ENCODE assay signal across 17 cellular contexts in the genomic region with DNA sequence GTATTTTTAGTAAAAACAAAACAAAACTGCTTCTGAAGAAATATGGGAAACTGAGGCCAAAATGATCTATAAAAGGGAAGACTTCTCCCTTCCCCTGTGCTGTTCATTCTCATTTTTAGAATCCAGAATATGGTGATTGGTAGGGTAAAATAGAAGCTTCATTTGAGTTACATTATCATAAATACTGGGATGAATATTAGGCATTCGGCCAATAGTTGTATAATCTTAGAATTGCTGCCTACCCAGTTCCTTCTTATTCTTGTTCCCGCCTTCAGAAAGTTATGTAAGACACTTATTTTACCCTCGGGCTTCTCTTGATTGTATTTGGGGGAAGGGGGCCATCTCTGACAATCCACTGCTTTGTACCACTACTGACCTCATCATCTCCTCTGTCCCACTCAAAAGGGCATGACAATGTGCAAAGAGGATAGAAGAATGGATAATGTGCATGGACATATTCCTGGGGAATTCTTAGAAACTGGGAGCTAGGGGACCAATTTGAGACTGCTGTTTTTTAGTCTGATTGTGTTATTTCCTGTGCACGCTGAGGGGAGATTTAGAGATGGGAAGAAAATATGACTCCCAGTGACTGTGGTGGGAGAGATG. TPM values are rescaled to one million over a fixed set of nuclear protein-coding genes. Genes with fewer than 3 reads are reported as not detected.
DNase-seq lines count a peak whose midpoint lies in the region; ATAC-seq and TF ChIP-seq lines count a peak whose summit lies in the region.
"Had no signal": no experiment of that assay in that cellular context is flagged by ENCODE, and none has a peak within 500 bp of the region (broad histone marks: within the 10 kb centered on the region; RNA-seq: fewer than 3 reads in every experiment).

No MANE protein-coding gene starts in this region.

- H3K36me3 Mint-ChIP-seq in GM23338 (ENCODE audit: low read depth) (no peaks in the 10 kb centered on the region), endodermal cell (ENCODE audit: low read depth) (no peaks in the 10 kb centered on the region)
- H3K36me3 Mint-ChIP-seq: CD8-positive, alpha-beta memory T cell had no signal

- H3K36me3 ChIP-seq in GM23338 (ENCODE audit: insufficient read depth): no peaks in the 10 kb centered on the region
- H3K36me3 ChIP-seq in endodermal cell (ENCODE audit: control insufficient read depth, insufficient read depth, low read length): no peaks in the 10 kb centered on the region
- H3K36me3 ChIP-seq: BLaER1 treated with 17β-estradiol and CSF1 and Interleukin-3, amounts not matched to agents 10 nM and 100 nM had no signal

- no peak overlapping the region for H3K4me2 ChIP-seq in GM23338
- H3K4me2 ChIP-seq: BLaER1 treated with 17β-estradiol and CSF1 and Interleukin-3, amounts not matched to agents 10 nM and 100 nM had no signal

- H3K9me2 ChIP-seq in GM23338 (ENCODE audit: insufficient read depth): peaks cover 4% of the 10 kb centered on the region; the same call in 1 of the 2 replicates

- H4K20me1 ChIP-seq in GM23338 (replicated peaks; ENCODE audit: insufficient read depth): no peaks in the 10 kb centered on the region
- H4K20me1 ChIP-seq: BLaER1 treated with 17β-estradiol and CSF1 and Interleukin-3, amounts not matched to agents 10 nM and 100 nM had no signal

- no peak overlapping the region for H3K4me3 Mint-ChIP-seq in GM23338
- no peak overlapping the region for H3K4me3 Mint-ChIP-seq in endodermal cell
- H3K4me3 Mint-ChIP-seq: CD8-positive, alpha-beta memory T cell had no signal

- ATAC-seq in GM23338 (no peak), right cardiac atrium (no peak), GM18909 (IDR thresholded peaks at IDR 0.05; ENCODE audit: poor library complexity, unreplicated experiment) (no peak)

- H3K79me2 ChIP-seq in GM23338 (replicated peaks; ENCODE audit: insufficient read depth): no peaks in the 10 kb centered on the region

- TF ChIP-seq CTCF in GM23338 (conservative IDR thresholded peaks at IDR 0.05; ENCODE audit: low read depth in 2 of 2): no peak
- no peak for TF ChIP-seq CTCF in endodermal cell (conservative IDR thresholded peaks at IDR 0.05)

- H3K9me3 Mint-ChIP-seq in GM23338: no peaks in the 10 kb centered on the region
- H3K9me3 Mint-ChIP-seq in endodermal cell: no peaks in the 10 kb centered on the region
- H3K9me3 Mint-ChIP-seq: CD8-positive, alpha-beta memory T cell had no signal

- peaks cover 14% of the 10 kb centered on the region; the same call in 2 of the 3 replicates for H3K4me1 Mint-ChIP-seq in GM23338
- H3K4me1 Mint-ChIP-seq in endodermal cell: peaks cover 4% of the 10 kb centered on the region
- H3K4me1 Mint-ChIP-seq: CD8-positive, alpha-beta memory T cell had no signal

- H3K27ac ChIP-seq in GM23338 (ENCODE audit: low read depth): peak overlapping the region; percentile 86
- H3K27ac ChIP-seq in right cardiac atrium (ENCODE audit: low read length): peak overlapping the region; percentile 57
- no peak overlapping the region for H3K27ac ChIP-seq in endodermal cell (ENCODE audit: low read depth, low read length)
- H3K27ac ChIP-seq: BLaER1 treated with 17β-estradiol and CSF1 and Interleukin-3, amounts not matched to agents 10 nM and 100 nM had no signal

- H3K9me3 ChIP-seq in right cardiac atrium (ENCODE audit: control insufficient read depth, low read length): no peaks in the 10 kb centered on the region
- no peaks in the 10 kb centered on the region for H3K9me3 ChIP-seq in endodermal cell (ENCODE audit: control insufficient read depth, low read length)
- H3K9me3 ChIP-seq: BLaER1 treated with 17β-estradiol and CSF1 and Interleukin-3, amounts not matched to agents 10 nM and 100 nM had no signal

- intact Hi-C loops in right cardiac atrium (cut with DNase I): no loop called here

- peaks cover 2% of the 10 kb centered on the region for H3K27me3 Mint-ChIP-seq in GM23338 (ENCODE audit: insufficient read depth, low read depth, poor library complexity)
- no peaks in the 10 kb centered on the region for H3K27me3 Mint-ChIP-seq in endodermal cell (ENCODE audit: insufficient read depth)

- H3F3A ChIP-seq in GM23338 (replicated peaks; ENCODE audit: low read depth): no peaks in the 10 kb centered on the region

- no peak overlapping the region for H3K27ac Mint-ChIP-seq in GM23338
- no peak overlapping the region for H3K27ac Mint-ChIP-seq in endodermal cell
- H3K27ac Mint-ChIP-seq: CD8-positive, alpha-beta memory T cell had no signal

- no peak overlapping the region for H2AFZ ChIP-seq in GM23338

- 39% methylated on average over 4 of the region's 4 CpGs for WGBS in right cardiac atrium
- WGBS in endodermal cell (ENCODE audit: insufficient coverage in 1 of 2, insufficient read length in 1 of 2), 2 experiments: 86 to 92% methylated on average over 1 to 4 of the region's 4 CpGs

- H3K4me3 ChIP-seq in GM23338 (no peak overlapping the region), right cardiac atrium (ENCODE audit: low read length) (peak overlapping the region; percentile 53), endodermal cell (ENCODE audit: low read length) (no peak overlapping the region)
- H3K4me3 ChIP-seq: BLaER1 treated with 17β-estradiol and CSF1 and Interleukin-3, amounts not matched to agents 10 nM and 100 nM had no signal

- no peak overlapping the region for H3K9ac ChIP-seq in endodermal cell (ENCODE audit: extremely low read depth, low read length, poor library complexity, severe bottlenecking)
- H3K9ac ChIP-seq: BLaER1 treated with 17β-estradiol and CSF1 and Interleukin-3, amounts not matched to agents 10 nM and 100 nM had no signal

- H3K4me1 ChIP-seq in GM23338 (ENCODE audit: insufficient read depth): peaks cover 15% of the 10 kb centered on the region
- no peaks in the 10 kb centered on the region for H3K4me1 ChIP-seq in right cardiac atrium (ENCODE audit: control insufficient read depth, insufficient read depth, low read length)
- no peaks in the 10 kb centered on the region for H3K4me1 ChIP-seq in endodermal cell (ENCODE audit: control insufficient read depth, insufficient read depth, low read length)
- H3K4me1 ChIP-seq: BLaER1 treated with 17β-estradiol and CSF1 and Interleukin-3, amounts not matched to agents 10 nM and 100 nM had no signal

- DNase-seq in COLO829 (ENCODE audit: low spot score) (peak; percentile 63), GM23338 (ENCODE audit: low spot score) (no peak), right cardiac atrium (no peak), putamen (ENCODE audit: low spot score) (peak; percentile 61), endodermal cell (no peak)
- DNase-seq in activated T-cell treated with anti-CD3 and anti-CD28 coated beads, Interleukin-2, amount 50 U/mL, for 1 hour: no peak
- DNase-seq: CD8-positive, alpha-beta memory T cell; NCI-H1092 treated with DMSO at 0.1 percent for 48 hours; NCI-H1694; NCI-H748 treated with DMSO at 0.1 percent for 48 hours; SHP77 treated with DMSO at 0.1 percent for 48 hours had no signal

- H3K27me3 ChIP-seq in GM23338 (ENCODE audit: insufficient read depth) (no peaks in the 10 kb centered on the region), right cardiac atrium (ENCODE audit: control insufficient read depth, insufficient read depth) (no peaks in the 10 kb centered on the region), endodermal cell (ENCODE audit: control insufficient read depth, insufficient read depth, low read length, poor library complexity, severe bottlenecking) (no peaks in the 10 kb centered on the region)
- H3K27me3 ChIP-seq: BLaER1 treated with 17β-estradiol and CSF1 and Interleukin-3, amounts not matched to agents 10 nM and 100 nM had no signal

TF ChIP-seq in GM23338, 12 proteins besides CTCF, POLR2A, EP300 and RAD21 (continues in another document):
- TF ChIP-seq EZH2phosphoT487 (IDR thresholded peaks at IDR 0.05; ENCODE audit: unreplicated experiment) (no peak), JUNB (IDR thresholded peaks at IDR 0.05; ENCODE audit: unreplicated experiment) (no peak), EZH2 (IDR thresholded peaks at IDR 0.05; ENCODE audit: low read depth, unreplicated experiment) (no peak)
- TF ChIP-seq, protein P1, sequence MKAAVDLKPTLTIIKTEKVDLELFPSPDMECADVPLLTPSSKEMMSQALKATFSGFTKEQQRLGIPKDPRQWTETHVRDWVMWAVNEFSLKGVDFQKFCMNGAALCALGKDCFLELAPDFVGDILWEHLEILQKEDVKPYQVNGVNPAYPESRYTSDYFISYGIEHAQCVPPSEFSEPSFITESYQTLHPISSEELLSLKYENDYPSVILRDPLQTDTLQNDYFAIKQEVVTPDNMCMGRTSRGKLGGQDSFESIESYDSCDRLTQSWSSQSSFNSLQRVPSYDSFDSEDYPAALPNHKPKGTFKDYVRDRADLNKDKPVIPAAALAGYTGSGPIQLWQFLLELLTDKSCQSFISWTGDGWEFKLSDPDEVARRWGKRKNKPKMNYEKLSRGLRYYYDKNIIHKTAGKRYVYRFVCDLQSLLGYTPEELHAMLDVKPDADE (IDR thresholded peaks at IDR 0.05): no peak

RNA-seq across cellular contexts. Expression of gene ART3, which starts 0.6 kb away (rescaled TPM):
- 0.87 and 1.2 TPM in 2 replicates for total RNA-seq in GM23338 (2014; rRNA removed; shearing (Covaris generic))
- 1.1 and 1.7 TPM in 2 replicates for polyA plus RNA-seq in GM23338 (2016; fragmentation: Nextera tagmentation; extraction: Ambion mirVana)
- total RNA-seq in right cardiac atrium: 100 to 1,000 TPM in 2 of 4 donors, 10 to 100 TPM in 2; 72.7 to 311 (median 112) TPM
- 149 TPM for polyA plus RNA-seq in right cardiac atrium
- under 1 TPM in 1 of 2 donors, not detected in 1; 0.92 TPM for total RNA-seq in endodermal cell
- 1.5 TPM for polyA plus RNA-seq in endodermal cell (2013, experiment 1 of 2)
- 0.75 TPM for polyA plus RNA-seq in endodermal cell (2013, experiment 2 of 2)
- total RNA-seq: CD8-positive, alpha-beta memory T cell; LHCN-M2; NCI-H460; OCI-LY7 had no signal
- polyA plus RNA-seq: CD8-positive, alpha-beta memory T cell had no signal

RNA-seq across cellular contexts. Expression of gene CXCL11, which starts 39.2 kb away (rescaled TPM):
- total RNA-seq in GM23338 (2014; rRNA removed; shearing (Covaris generic)): 0.23 and 1.9 TPM in 2 replicates
- polyA plus RNA-seq in GM23338 (2016; fragmentation: Nextera tagmentation; extraction: Ambion mirVana): 0.54 and 0.81 TPM in 2 replicates
- under 1 TPM in 1 of 4 donors, not detected in 3; 0.20 TPM for total RNA-seq in right cardiac atrium
- polyA plus RNA-seq in right cardiac atrium: 0.07 TPM
- total RNA-seq in endodermal cell: not detected
- polyA plus RNA-seq in endodermal cell (2013, experiment 1 of 2): not detected
- polyA plus RNA-seq in endodermal cell (2013, experiment 2 of 2): not detected
- total RNA-seq: H4, NCI-H460 had no signal
- polyA plus RNA-seq: CD8-positive, alpha-beta memory T cell had no signal

RNA-seq across cellular contexts. Expression of gene CXCL10, which starts 51.8 kb away (rescaled TPM):
- total RNA-seq in GM23338 (2014; rRNA removed; shearing (Covaris generic)): not detected in 2 replicates
- not detected in 2 replicates for polyA plus RNA-seq in GM23338 (2016; fragmentation: Nextera tagmentation; extraction: Ambion mirVana)
- under 1 TPM in 2 of 4 donors, not detected in 2; 0.32 to 0.46 TPM for total RNA-seq in right cardiac atrium
- polyA plus RNA-seq in right cardiac atrium: 0.18 TPM
- not detected for total RNA-seq in endodermal cell
- polyA plus RNA-seq in endodermal cell (2013, experiment 1 of 2): not detected
- polyA plus RNA-seq in endodermal cell (2013, experiment 2 of 2): not detected
- total RNA-seq: LHCN-M2, NCI-H460, OCI-LY7 had no signal
- polyA plus RNA-seq: CD8-positive, alpha-beta memory T cell had no signal

Comparison
In these comparisons a context has a peak if more than half of its experiments do, and no peak if none do; other contexts are left out.
1. DNase-seq: peak in COLO829 (single experiment) and putamen (single experiment); none in GM23338 (single experiment), right cardiac atrium (0 of 3), activated T-cell treated with anti-CD3 and anti-CD28 coated beads, Interleukin-2, amount 50 U/mL, for 1 hour (single experiment) and endodermal cell (single experiment).
2. RNA of gene ART3, which starts 0.6 kb away (total RNA-seq): 72.7 to 311 TPM in right cardiac atrium; 0.92 TPM in endodermal cell and 0.87 to 1.2 TPM in GM23338; every median in the first group is over 10 times any median in the second.